13 cellular contexts compared by ENCODE assay signal in genomic region chr1:51422367-51423097, GRCh38.
DNase-seq lines count a peak whose midpoint lies in the region; ATAC-seq and TF ChIP-seq lines count a peak whose summit lies in the region.
"Had no signal": no experiment of that assay in that cellular context is flagged by ENCODE, and none has a peak within 500 bp of the region (broad histone marks: within the 10 kb centered on the region; RNA-seq: fewer than 3 reads in every experiment).

No MANE protein-coding gene starts in this region.

- peak overlapping the region; percentile 71 for H3K27ac Mint-ChIP-seq in Caco-2 (ENCODE audit: unreplicated experiment)
- H3K27ac Mint-ChIP-seq in IgD-negative memory B cell: peak overlapping the region in 2 of 3 donors; percentile 13 to 44
- peak overlapping the region; percentile 78 for H3K27ac Mint-ChIP-seq in mesothelial cell of epicardium

- no peaks in the 10 kb centered on the region for H3K27me3 Mint-ChIP-seq in Caco-2 (ENCODE audit: insufficient read depth, unreplicated experiment)
- H3K27me3 Mint-ChIP-seq in IgD-negative memory B cell: no peaks in the 10 kb centered on the region
- no peaks in the 10 kb centered on the region for H3K27me3 Mint-ChIP-seq in mesothelial cell of epicardium (ENCODE audit: low read depth)

- POLR2A ChIA-PET in Caco-2 (lab: Charles Lee): no interaction called here

- H3K4me1 ChIP-seq in Caco-2: no peaks in the 10 kb centered on the region; the same call in none of the 2 replicates
- peaks cover 27% of the 10 kb centered on the region for H3K4me1 ChIP-seq in endocrine pancreas (ENCODE audit: control insufficient read depth, insufficient read depth, low read length)
- H3K4me1 ChIP-seq: BE2C had no signal

- H3K4me3 ChIP-seq in Caco-2 (ENCODE audit: low read depth, low read length): no peak overlapping the region
- H3K4me3 ChIP-seq in endocrine pancreas (ENCODE audit: control insufficient read depth, insufficient read depth, low read length): peak overlapping the region; percentile 85
- H3K4me3 ChIP-seq: SJSA1 had no signal

- DNase-seq in Caco-2 (no peak), mesothelial cell of epicardium (ENCODE audit: low spot score in 2 of 2, unreplicated experiment in 2 of 2) (no peak), islet precursor cell (no peak)
- DNase-seq: activated effector memory CD4-positive, alpha-beta T cell treated with Interleukin-2 at 50 U/mL for 16 hours; BE2C; NCI-H510A had no signal

- no peaks in the 10 kb centered on the region for H3K9me3 ChIP-seq in Caco-2
- no peaks in the 10 kb centered on the region for H3K9me3 ChIP-seq in endocrine pancreas (ENCODE audit: control insufficient read depth, low read length)
- H3K9me3 ChIP-seq: BE2C, neutrophil, SJSA1 had no signal

- no TSS peak for BruUV-seq in Caco-2 (replicated peaks; lab: Mats Ljungman, UMichigan)

- TF ChIP-seq CTCF in Caco-2 (IDR thresholded peaks at IDR 0.05; ENCODE audit: insufficient read depth in 1 of 2, low read depth in 1 of 2, low read length in 1 of 2, severe bottlenecking in 1 of 2, unreplicated experiment in 1 of 2) (no peak), mesothelial cell of epicardium (IDR thresholded peaks at IDR 0.05; ENCODE audit: unreplicated experiment) (no peak)

- ATAC-seq in GM21619 (IDR thresholded peaks at IDR 0.05; ENCODE audit: unreplicated experiment) (no peak), HG03025 (IDR thresholded peaks at IDR 0.05; ENCODE audit: low FRiP score, unreplicated experiment) (no peak), HG02981 (IDR thresholded peaks at IDR 0.05; ENCODE audit: unreplicated experiment) (no peak)

- H3K27me3 ChIP-seq in Caco-2 (replicated peaks; ENCODE audit: control insufficient read depth, insufficient read depth, low read length) (no peaks in the 10 kb centered on the region), endocrine pancreas (ENCODE audit: control insufficient read depth, insufficient read depth, low read length) (no peaks in the 10 kb centered on the region)
- H3K27me3 ChIP-seq: BE2C, neutrophil, SJSA1 had no signal

- intact Hi-C loops in Caco-2 (cut with micrococcal nuclease; ENCODE audit: unreplicated experiment): no loop called here

- H3K4me1 Mint-ChIP-seq in Caco-2 (ENCODE audit: low read depth, unreplicated experiment): peaks cover 20% of the 10 kb centered on the region
- H3K4me1 Mint-ChIP-seq in IgD-negative memory B cell: peaks cover 9 to 23% (median 16%) of the 10 kb centered on the region in 3 donors
- H3K4me1 Mint-ChIP-seq in mesothelial cell of epicardium: peaks cover 35% of the 10 kb centered on the region

- H3K9ac ChIP-seq in endocrine pancreas (ENCODE audit: control insufficient read depth, insufficient read depth, low read length): no peak overlapping the region

- H3K36me3 ChIP-seq in Caco-2 (ENCODE audit: control insufficient read depth, insufficient read depth, low read length) (no peaks in the 10 kb centered on the region), endocrine pancreas (ENCODE audit: control insufficient read depth, insufficient read depth, low read length) (no peaks in the 10 kb centered on the region)
- H3K36me3 ChIP-seq: BE2C had no signal

- H3K4me3 Mint-ChIP-seq in Caco-2 (ENCODE audit: unreplicated experiment): no peak overlapping the region
- H3K4me3 Mint-ChIP-seq in IgD-negative memory B cell: no peak overlapping the region
- peak overlapping the region; percentile 58 for H3K4me3 Mint-ChIP-seq in mesothelial cell of epicardium

- CTCF ChIA-PET in Caco-2 (lab: Charles Lee): interaction anchor here (0.6 kb wide), 1 partner anchor 51 kb away, joined by 3 read pairs; no protein-coding TSS in a partner anchor

- H3K36me3 Mint-ChIP-seq in Caco-2 (ENCODE audit: insufficient read depth, unreplicated experiment): peaks cover 10% of the 10 kb centered on the region
- H3K36me3 Mint-ChIP-seq in IgD-negative memory B cell: peaks cover 8% of the 10 kb centered on the region
- H3K36me3 Mint-ChIP-seq in mesothelial cell of epicardium: peaks cover 26% of the 10 kb centered on the region

- H3K9me3 Mint-ChIP-seq in Caco-2 (ENCODE audit: unreplicated experiment) (no peaks in the 10 kb centered on the region), IgD-negative memory B cell (no peaks in the 10 kb centered on the region), mesothelial cell of epicardium (peaks cover 7% of the 10 kb centered on the region)
